38 cellular contexts compared by ENCODE assay signal in genomic region chr13:80244574-80244973, GRCh38.
"Had no signal": no experiment of that assay in that cellular context is flagged by ENCODE, and none has a peak within 500 bp of the region (broad histone marks: within the 10 kb centered on the region; RNA-seq: fewer than 3 reads in every experiment).

No MANE protein-coding gene starts in this region.

- H3K4me3 ChIP-seq: adrenal gland, ascending aorta, body of pancreas, breast epithelium, cardiac muscle cell had no signal

- ATAC-seq: activated naive CD4-positive, alpha-beta T cell treated with anti-CD3 and anti-CD28 coated beads, Interleukin-2, amount 50 U/mL, for 72 hours; activated naive CD8-positive, alpha-beta T cell treated with anti-CD3 and anti-CD28 coated beads, Interleukin-2, amount 50 U/mL, for 24 hours; activated T-cell treated with anti-CD3 and anti-CD28 coated beads, Interleukin-2, amount 50 U/mL, for 4 hours; activated T-cell treated with anti-CD3 and anti-CD28 coated beads, Interleukin-2, amount 50 U/mL, for 72 hours; activated T-helper 17 cell treated with anti-CD3 and anti-CD28 coated beads, Interleukin-2, amount 50 U/mL, for 72 hours; body of pancreas had no signal

- H3K4me1 ChIP-seq: adrenal gland, ascending aorta, body of pancreas, breast epithelium had no signal

- H3K27me3 Mint-ChIP-seq: activated naive CD4-positive, alpha-beta T cell treated with anti-CD3 and anti-CD28 coated beads, Interleukin-2, amount 10 ng/mL, durations not matched to agents 7 days and 5 days; activated naive CD4-positive, alpha-beta T cell treated with anti-CD3 and anti-CD28 coated beads, Interleukin-2, amount 50 U/mL, for 24 hours; activated naive CD8-positive, alpha-beta T cell; activated naive CD8-positive, alpha-beta T cell treated with anti-CD3 and anti-CD28 coated beads for 36 hours; activated naive CD8-positive, alpha-beta T cell treated with anti-CD3 and anti-CD28 coated beads, Interleukin-2, amount 10 ng/mL, durations not matched to agents 7 days and 5 days; activated naive CD8-positive, alpha-beta T cell treated with anti-CD3 and anti-CD28 coated beads, Interleukin-2, amount 50 U/mL, for 24 hours; activated T-cell treated with anti-CD3 and anti-CD28 coated beads, Interleukin-2, amount 50 U/mL, for 24 hours; activated T-helper 17 cell treated with anti-CD3 and anti-CD28 coated beads, Interleukin-2, amount 50 U/mL, for 72 hours; central memory CD8-positive, alpha-beta T cell had no signal

- H3K36me3 ChIP-seq: adrenal gland, ascending aorta, brain microvascular endothelial cell, breast epithelium, cardiac muscle cell had no signal

- H3K9me3 Mint-ChIP-seq: activated naive CD4-positive, alpha-beta T cell treated with anti-CD3 and anti-CD28 coated beads for 36 hours; activated naive CD4-positive, alpha-beta T cell treated with anti-CD3 and anti-CD28 coated beads, Interleukin-2, amount 10 ng/mL, durations not matched to agents 7 days and 5 days; activated naive CD4-positive, alpha-beta T cell treated with anti-CD3 and anti-CD28 coated beads, Interleukin-2, amount 50 U/mL, for 24 hours; activated naive CD4-positive, alpha-beta T cell treated with anti-CD3 and anti-CD28 coated beads, Interleukin-2, amount 50 U/mL, for 72 hours; activated naive CD8-positive, alpha-beta T cell treated with anti-CD3 and anti-CD28 coated beads for 36 hours; activated naive CD8-positive, alpha-beta T cell treated with anti-CD3 and anti-CD28 coated beads, Interleukin-2, amount 10 ng/mL, durations not matched to agents 7 days and 5 days; activated naive CD8-positive, alpha-beta T cell treated with anti-CD3 and anti-CD28 coated beads, Interleukin-2, amount 50 U/mL, for 24 hours; activated T-cell treated with anti-CD3 and anti-CD28 coated beads, Interleukin-2, amount 50 U/mL, for 24 hours; activated T-cell treated with anti-CD3 and anti-CD28 coated beads, Interleukin-2, amount 50 U/mL, for 4 hours; activated T-cell treated with anti-CD3 and anti-CD28 coated beads, Interleukin-2, amount 50 U/mL, for 72 hours; activated T-helper 1 cell treated with anti-CD3 and anti-CD28 coated beads, Interleukin-12 subunit alpha, Interleukin-12 subunit beta, Interleukin-2, Interleukin-4 antibody, amounts not matched to agents 30 ng/mL and 10 ng/mL and 1 ng/mL, durations not matched to agents 14 hours and 24 hours and 36 hours; activated T-helper 17 cell treated with anti-CD3 and anti-CD28 coated beads, Interleukin-2, amount 50 U/mL, for 72 hours; activated T-helper 2 cell treated with anti-CD3 and anti-CD28 coated beads, Interferon-gamma antibody, Interleukin-2, Interleukin-4, amounts not matched to agents 10 μg/mL and 5 μg/mL and 100 μg/mL, durations not matched to agents 14 hours and 24 hours and 36 hours; brain had no signal

- DNase-seq: activated effector memory CD4-positive, alpha-beta T cell treated with anti-CD3 and anti-CD28 coated beads, Interleukin-2, amount 50 U/mL, for 16 hours; activated effector memory CD4-positive, alpha-beta T cell treated with Interleukin-2 at 50 U/mL for 16 hours; activated gamma-delta T cell; activated gamma-delta T cell treated with Interleukin-2 at 50 U/mL for 16 hours; activated naive CD4-positive, alpha-beta T cell; activated naive CD4-positive, alpha-beta T cell treated with anti-CD3 and anti-CD28 coated beads for 36 hours; activated naive CD4-positive, alpha-beta T cell treated with anti-CD3 and anti-CD28 coated beads, Interleukin-2, amount 10 ng/mL, durations not matched to agents 7 days and 5 days; activated naive CD4-positive, alpha-beta T cell treated with anti-CD3 and anti-CD28 coated beads, Interleukin-2, amount 50 U/mL, for 16 hours; activated naive CD4-positive, alpha-beta T cell treated with Interleukin-2 at 50 U/mL for 16 hours; activated naive CD8-positive, alpha-beta T cell treated with anti-CD3 and anti-CD28 coated beads for 36 hours; activated naive CD8-positive, alpha-beta T cell treated with anti-CD3 and anti-CD28 coated beads, Interleukin-2, amount 10 ng/mL, durations not matched to agents 7 days and 5 days; activated naive CD8-positive, alpha-beta T cell treated with anti-CD3 and anti-CD28 coated beads, Interleukin-2, amount 50 U/mL, for 24 hours; activated T-cell treated with anti-CD3 and anti-CD28 coated beads, Interleukin-2, amount 50 U/mL, for 1 hour; activated T-cell treated with anti-CD3 and anti-CD28 coated beads, Interleukin-2, amount 50 U/mL, for 24 hours; activated T-cell treated with anti-CD3 and anti-CD28 coated beads, Interleukin-2, amount 50 U/mL, for 4 hours; activated T-cell treated with anti-CD3 and anti-CD28 coated beads, Interleukin-2, amount 50 U/mL, for 48 hours; activated T-cell treated with anti-CD3 and anti-CD28 coated beads, Interleukin-2, amount 50 U/mL, for 72 hours; adrenal gland; amniotic stem cell; amygdala; anterior cingulate cortex; aorta; body of pancreas; brain microvascular endothelial cell; caudate nucleus; central memory CD4-positive, alpha-beta T cell; cerebellar nuclear complex had no signal

- H3K9me3 ChIP-seq: adrenal gland, ascending aorta, body of pancreas, breast epithelium had no signal

- H3K36me3 Mint-ChIP-seq: activated naive CD4-positive, alpha-beta T cell treated with anti-CD3 and anti-CD28 coated beads, Interleukin-2, amount 10 ng/mL, durations not matched to agents 7 days and 5 days; activated naive CD4-positive, alpha-beta T cell treated with anti-CD3 and anti-CD28 coated beads, Interleukin-2, amount 50 U/mL, for 24 hours; activated naive CD4-positive, alpha-beta T cell treated with anti-CD3 and anti-CD28 coated beads, Interleukin-2, amount 50 U/mL, for 72 hours; activated naive CD8-positive, alpha-beta T cell; activated naive CD8-positive, alpha-beta T cell treated with anti-CD3 and anti-CD28 coated beads for 36 hours; activated naive CD8-positive, alpha-beta T cell treated with anti-CD3 and anti-CD28 coated beads, Interleukin-2, amount 10 ng/mL, durations not matched to agents 7 days and 5 days; brain had no signal

- H3K27ac ChIP-seq: adrenal gland, ascending aorta, body of pancreas, brain microvascular endothelial cell, breast epithelium, cardiac muscle cell had no signal

- H3K27me3 ChIP-seq: adrenal gland, ascending aorta, body of pancreas, brain microvascular endothelial cell, breast epithelium, cardiac muscle cell had no signal

- H3K27ac Mint-ChIP-seq: activated naive CD4-positive, alpha-beta T cell treated with anti-CD3 and anti-CD28 coated beads for 36 hours; activated naive CD4-positive, alpha-beta T cell treated with anti-CD3 and anti-CD28 coated beads, Interleukin-2, amount 10 ng/mL, durations not matched to agents 7 days and 5 days; activated naive CD4-positive, alpha-beta T cell treated with anti-CD3 and anti-CD28 coated beads, Interleukin-2, amount 50 U/mL, for 24 hours; activated naive CD4-positive, alpha-beta T cell treated with anti-CD3 and anti-CD28 coated beads, Interleukin-2, amount 50 U/mL, for 72 hours; activated naive CD8-positive, alpha-beta T cell; activated naive CD8-positive, alpha-beta T cell treated with anti-CD3 and anti-CD28 coated beads for 36 hours; activated naive CD8-positive, alpha-beta T cell treated with anti-CD3 and anti-CD28 coated beads, Interleukin-2, amount 10 ng/mL, durations not matched to agents 7 days and 5 days; activated naive CD8-positive, alpha-beta T cell treated with anti-CD3 and anti-CD28 coated beads, Interleukin-2, amount 50 U/mL, for 24 hours; activated T-cell treated with anti-CD3 and anti-CD28 coated beads, Interleukin-2, amount 50 U/mL, for 24 hours; activated T-cell treated with anti-CD3 and anti-CD28 coated beads, Interleukin-2, amount 50 U/mL, for 72 hours; activated T-helper 1 cell treated with anti-CD3 and anti-CD28 coated beads, Interleukin-12 subunit alpha, Interleukin-12 subunit beta, Interleukin-2, Interleukin-4 antibody, amounts not matched to agents 30 ng/mL and 10 ng/mL and 1 ng/mL, durations not matched to agents 14 hours and 24 hours and 36 hours; activated T-helper 17 cell treated with anti-CD3 and anti-CD28 coated beads, Interleukin-2, amount 50 U/mL, for 72 hours; activated T-helper 2 cell treated with anti-CD3 and anti-CD28 coated beads, Interferon-gamma antibody, Interleukin-2, Interleukin-4, amounts not matched to agents 10 μg/mL and 5 μg/mL and 100 μg/mL, durations not matched to agents 14 hours and 24 hours and 36 hours; brain had no signal

- H3K4me1 Mint-ChIP-seq: activated naive CD4-positive, alpha-beta T cell treated with anti-CD3 and anti-CD28 coated beads, Interleukin-2, amount 10 ng/mL, durations not matched to agents 7 days and 5 days; activated naive CD4-positive, alpha-beta T cell treated with anti-CD3 and anti-CD28 coated beads, Interleukin-2, amount 50 U/mL, for 24 hours; activated naive CD8-positive, alpha-beta T cell treated with anti-CD3 and anti-CD28 coated beads for 36 hours; activated naive CD8-positive, alpha-beta T cell treated with anti-CD3 and anti-CD28 coated beads, Interleukin-2, amount 10 ng/mL, durations not matched to agents 7 days and 5 days; activated naive CD8-positive, alpha-beta T cell treated with anti-CD3 and anti-CD28 coated beads, Interleukin-2, amount 50 U/mL, for 24 hours; activated T-helper 17 cell treated with anti-CD3 and anti-CD28 coated beads, Interleukin-2, amount 50 U/mL, for 72 hours; central memory CD8-positive, alpha-beta T cell had no signal

- H3K4me3 Mint-ChIP-seq: activated naive CD4-positive, alpha-beta T cell treated with anti-CD3 and anti-CD28 coated beads for 36 hours; activated naive CD4-positive, alpha-beta T cell treated with anti-CD3 and anti-CD28 coated beads, Interleukin-2, amount 10 ng/mL, durations not matched to agents 7 days and 5 days; activated naive CD4-positive, alpha-beta T cell treated with anti-CD3 and anti-CD28 coated beads, Interleukin-2, amount 50 U/mL, for 24 hours; activated naive CD8-positive, alpha-beta T cell; activated naive CD8-positive, alpha-beta T cell treated with anti-CD3 and anti-CD28 coated beads for 36 hours; activated naive CD8-positive, alpha-beta T cell treated with anti-CD3 and anti-CD28 coated beads, Interleukin-2, amount 10 ng/mL, durations not matched to agents 7 days and 5 days; activated naive CD8-positive, alpha-beta T cell treated with anti-CD3 and anti-CD28 coated beads, Interleukin-2, amount 50 U/mL, for 24 hours; activated T-cell treated with anti-CD3 and anti-CD28 coated beads, Interleukin-2, amount 50 U/mL, for 24 hours; activated T-cell treated with anti-CD3 and anti-CD28 coated beads, Interleukin-2, amount 50 U/mL, for 4 hours; activated T-cell treated with anti-CD3 and anti-CD28 coated beads, Interleukin-2, amount 50 U/mL, for 72 hours; activated T-helper 1 cell treated with anti-CD3 and anti-CD28 coated beads, Interleukin-12 subunit alpha, Interleukin-12 subunit beta, Interleukin-2, Interleukin-4 antibody, amounts not matched to agents 30 ng/mL and 10 ng/mL and 1 ng/mL, durations not matched to agents 14 hours and 24 hours and 36 hours; activated T-helper 17 cell treated with anti-CD3 and anti-CD28 coated beads, Interleukin-2, amount 50 U/mL, for 72 hours; brain; central memory CD8-positive, alpha-beta T cell had no signal
